In genomic region chr1:2966940-2967725, GRCh38 we compare ENCODE assay signal across 27 cellular contexts. TPM values are rescaled to one million over a fixed set of nuclear protein-coding genes. Genes with fewer than 3 reads are reported as not detected.
DNase-seq lines count a peak whose midpoint lies in the region; ATAC-seq and TF ChIP-seq lines count a peak whose summit lies in the region.
"Had no signal": no experiment of that assay in that cellular context is flagged by ENCODE, and none has a peak within 500 bp of the region (broad histone marks: within the 10 kb centered on the region; RNA-seq: fewer than 3 reads in every experiment).

No MANE protein-coding gene starts in this region.

- H3K27ac ChIP-seq in angular gyrus (ENCODE audit: low read depth, low read length) = peak overlapping the region; percentile 99
- H3K27ac ChIP-seq: heart left ventricle, parathyroid adenoma, RWPE1 had no signal

- no peak for ATAC-seq in sciatic nerve
- ATAC-seq in GM18498 (IDR thresholded peaks at IDR 0.05; ENCODE audit: unreplicated experiment) = no peak
- ATAC-seq in HG02970 (IDR thresholded peaks at IDR 0.05; ENCODE audit: low FRiP score, unreplicated experiment) = no peak
- ATAC-seq: activated CD8-positive, alpha-beta T cell treated with anti-CD3 and anti-CD28 coated beads, Interleukin-2, amount 10 ng/mL, durations not matched to agents 7 days and 5 days; HCT116; heart left ventricle; left lobe of liver; naive thymus-derived CD8-positive, alpha-beta T cell had no signal

- H3K4me3 Mint-ChIP-seq in chondrocyte (ENCODE audit: unreplicated experiment) (no peak overlapping the region), endothelial cell (ENCODE audit: unreplicated experiment) (no peak overlapping the region)
- H3K4me3 Mint-ChIP-seq: activated CD8-positive, alpha-beta T cell treated with anti-CD3 and anti-CD28 coated beads, Interleukin-2, amount 10 ng/mL, durations not matched to agents 7 days and 5 days; brain; CD4-positive, CD25-positive, alpha-beta regulatory T cell; naive thymus-derived CD8-positive, alpha-beta T cell had no signal

- H3K9me3 Mint-ChIP-seq in chondrocyte (ENCODE audit: low read depth) (peaks cover 11% of the 10 kb centered on the region), endothelial cell (ENCODE audit: unreplicated experiment) (no peaks in the 10 kb centered on the region)
- H3K9me3 Mint-ChIP-seq: CD4-positive, CD25-positive, alpha-beta regulatory T cell; naive thymus-derived CD8-positive, alpha-beta T cell had no signal

- intact Hi-C loops in sciatic nerve (cut with DNase I) = no loop called here

- H3K4me1 Mint-ChIP-seq in chondrocyte (ENCODE audit: low read depth) (no peaks in the 10 kb centered on the region), endothelial cell (ENCODE audit: unreplicated experiment) (no peaks in the 10 kb centered on the region)
- H3K4me1 Mint-ChIP-seq: CD4-positive, CD25-positive, alpha-beta regulatory T cell; naive thymus-derived CD8-positive, alpha-beta T cell had no signal

- H3K27me3 Mint-ChIP-seq in chondrocyte (ENCODE audit: low read depth) (no peaks in the 10 kb centered on the region), endothelial cell (ENCODE audit: unreplicated experiment) (peaks cover 2% of the 10 kb centered on the region)
- H3K27me3 Mint-ChIP-seq: brain; CD4-positive, CD25-positive, alpha-beta regulatory T cell had no signal

- H3K36me3 Mint-ChIP-seq in chondrocyte (ENCODE audit: low read depth) = no peaks in the 10 kb centered on the region
- no peaks in the 10 kb centered on the region for H3K36me3 Mint-ChIP-seq in endothelial cell (ENCODE audit: low read depth, unreplicated experiment)
- H3K36me3 Mint-ChIP-seq: brain; CD4-positive, CD25-positive, alpha-beta regulatory T cell; naive thymus-derived CD8-positive, alpha-beta T cell had no signal

- H3K27ac Mint-ChIP-seq in chondrocyte (ENCODE audit: unreplicated experiment) (no peak overlapping the region), endothelial cell (ENCODE audit: unreplicated experiment) (no peak overlapping the region)
- H3K27ac Mint-ChIP-seq: activated CD8-positive, alpha-beta T cell treated with anti-CD3 and anti-CD28 coated beads, Interleukin-2, amount 10 ng/mL, durations not matched to agents 7 days and 5 days; CD4-positive, CD25-positive, alpha-beta regulatory T cell; naive thymus-derived CD8-positive, alpha-beta T cell had no signal

- TF ChIP-seq CTCF in chondrocyte (IDR thresholded peaks at IDR 0.05) (no peak), endothelial cell (IDR thresholded peaks at IDR 0.05; ENCODE audit: unreplicated experiment) (no peak)

- DNase-seq in chondrocyte (ENCODE audit: low spot score) (peak; percentile 88), medulla oblongata (ENCODE audit: extremely low spot score) (peak; percentile 82), sciatic nerve (ENCODE audit: low spot score) (peak; percentile 41), endothelial cell (ENCODE audit: low spot score) (no peak), foreskin melanocyte (no peak)
- DNase-seq: activated CD4-positive, alpha-beta T cell treated with anti-CD3 and anti-CD28 coated beads for 1 hour; activated CD8-positive, alpha-beta T cell treated with anti-CD3 and anti-CD28 coated beads, Interleukin-2, amount 10 ng/mL, durations not matched to agents 7 days and 5 days; activated gamma-delta T cell treated with Interleukin-2 at 50 U/mL for 16 hours; CD4-positive, CD25-positive, alpha-beta regulatory T cell; effector CD8-positive, alpha-beta T cell; KBM-7; MG63; naive thymus-derived CD8-positive, alpha-beta T cell; NCI-H1417; NCI-H2107 had no signal

RNA-seq across cellular contexts. Expression of gene ACTRT2, which starts 54.1 kb away (rescaled TPM):
- total RNA-seq in chondrocyte (not detected in 3 replicates), sciatic nerve (not detected), endothelial cell (ENCODE audit: unreplicated experiment) (not detected)
- total RNA-seq: activated CD8-positive, alpha-beta T cell treated with anti-CD3 and anti-CD28 coated beads, Interleukin-2, amount 10 ng/mL, durations not matched to agents 7 days and 5 days; CD4-positive, CD25-positive, alpha-beta regulatory T cell; Daoy; epithelial cell of proximal tubule; heart left ventricle; left lobe of liver; naive thymus-derived CD8-positive, alpha-beta T cell; T-helper 2 cell treated with Interferon-gamma antibody and Interleukin-4, amounts not matched to agents 100 ng/mL and 5 ng/mL, for 36 hours had no signal

Comparison
In these comparisons a context has a peak if more than half of its experiments do, and no peak if none do; other contexts are left out.
1. DNase-seq: peak in chondrocyte (single experiment), medulla oblongata (single experiment) and sciatic nerve (single experiment); none in endothelial cell (single experiment) and foreskin melanocyte (single experiment).